Comparison of ENCODE assay signal across 16 cellular contexts in the genomic region with DNA sequence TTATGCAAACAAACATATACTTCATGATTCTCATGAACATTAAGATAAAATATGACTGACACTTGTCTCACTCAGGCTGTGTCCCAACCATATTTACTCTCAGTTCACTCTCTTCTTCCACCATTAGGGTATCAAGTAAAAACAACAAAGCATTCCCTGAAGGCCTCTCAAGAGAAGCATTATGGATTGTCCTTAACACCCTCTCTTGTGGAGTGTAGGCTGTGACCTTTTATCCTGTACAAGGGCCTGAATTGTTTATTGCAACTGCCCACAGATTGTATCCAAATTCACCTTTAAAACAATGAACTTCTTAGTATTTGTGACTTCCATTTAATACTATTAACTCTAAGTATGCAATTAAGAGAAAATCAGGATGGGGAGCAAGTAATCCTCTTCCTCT.
A peak's percentile ranks its signal among the peaks of the same experiment; 100 is the strongest.
DNase-seq lines count a peak whose midpoint lies in the region; ATAC-seq and TF ChIP-seq lines count a peak whose summit lies in the region.
"Had no signal": no experiment of that assay in that cellular context is flagged by ENCODE, and none has a peak within 500 bp of the region (broad histone marks: within the 10 kb centered on the region; RNA-seq: fewer than 3 reads in every experiment).

No MANE protein-coding gene starts in this region.

- H3K4me3 ChIP-seq in left ventricle myocardium inferior (no peak overlapping the region), WERI-Rb-1 (ENCODE audit: low read depth, low read length) (no peak overlapping the region), mesodermal cell (ENCODE audit: extremely low read depth, insufficient read depth, low read length, poor library complexity, severe bottlenecking) (no peak overlapping the region)

- intact Hi-C loops in left ventricle myocardium inferior (cut with micrococcal nuclease), result loop anchor here (5.0 to 10.0 kb wide), 2 partner anchors 86 to 559 kb away; no protein-coding TSS in a partner anchor
- intact Hi-C loops in left cardiac atrium (cut with DNase I), result no loop called here
- intact Hi-C loops in sciatic nerve (cut with DNase I), result no loop called here

- peaks cover 33% of the 10 kb centered on the region for H3K4me1 ChIP-seq in left ventricle myocardium inferior
- no peaks in the 10 kb centered on the region for H3K4me1 ChIP-seq in mesodermal cell (ENCODE audit: control insufficient read depth, insufficient read depth, low read length, poor library complexity, severe bottlenecking)

- H3K9me3 ChIP-seq in left ventricle myocardium inferior (replicated peaks) (no peaks in the 10 kb centered on the region), WERI-Rb-1 (ENCODE audit: severe bottlenecking) (no peaks in the 10 kb centered on the region), mesodermal cell (ENCODE audit: control insufficient read depth, low read length) (no peaks in the 10 kb centered on the region)

- H3K27ac ChIP-seq in left ventricle myocardium inferior (replicated peaks), result peak overlapping the region; percentile 37
- 0 out of 2 replicates have a peak overlapping the region, but pooled peaks have one; percentile 2 for H3K27ac ChIP-seq in WERI-Rb-1
- H3K27ac ChIP-seq in mesodermal cell (ENCODE audit: low read depth, low read length, severe bottlenecking), result peak overlapping the region; percentile 23
- H3K27ac ChIP-seq: 22Rv1 had no signal

- H3K27me3 ChIP-seq in left ventricle myocardium inferior (ENCODE audit: low read depth) (no peaks in the 10 kb centered on the region), WERI-Rb-1 (ENCODE audit: insufficient read depth, low read depth, severe bottlenecking) (no peaks in the 10 kb centered on the region)

- TF ChIP-seq CTCF in left ventricle myocardium inferior (IDR thresholded peaks at IDR 0.05; ENCODE audit: borderline replicate concordance) (no peak), WERI-Rb-1 (IDR thresholded peaks at IDR 0.05; ENCODE audit: low read depth, low read length) (no peak)

- peak; percentile 7 for DNase-seq in DMS53 (lab: John Stamatoyannopoulos, UW)
- no peak for DNase-seq in DMS53 treated with DMSO at 0.1 percent for 48 hours (lab: John Stamatoyannopoulos, UW; ENCODE audit: unreplicated experiment)
- no peak for DNase-seq in left ventricle myocardium inferior
- no peak for DNase-seq in left cardiac atrium
- DNase-seq in WERI-Rb-1, result no peak
- no peak for DNase-seq in sciatic nerve (ENCODE audit: low spot score)
- no peak for DNase-seq in central memory CD4-positive, alpha-beta T cell
- DNase-seq: CD8-positive, alpha-beta T cell; GF-D8; GOT3; KG1; NCI-H345 had no signal

- H3K36me3 ChIP-seq in left ventricle myocardium inferior (peaks cover 10% of the 10 kb centered on the region), WERI-Rb-1 (peaks cover 1% of the 10 kb centered on the region; the same call in 1 of the 2 replicates), mesodermal cell (ENCODE audit: control insufficient read depth, insufficient read depth, low read length) (peaks cover 7% of the 10 kb centered on the region)

- ATAC-seq in left cardiac atrium (no peak), sciatic nerve (no peak)
- ATAC-seq: CD8-positive, alpha-beta T cell; Panc1; SK-N-SH treated with all-trans-retinoic acid at 6 μM for 48 hours had no signal
